1 cellular context compared by ENCODE assay signal in the genomic region with DNA sequence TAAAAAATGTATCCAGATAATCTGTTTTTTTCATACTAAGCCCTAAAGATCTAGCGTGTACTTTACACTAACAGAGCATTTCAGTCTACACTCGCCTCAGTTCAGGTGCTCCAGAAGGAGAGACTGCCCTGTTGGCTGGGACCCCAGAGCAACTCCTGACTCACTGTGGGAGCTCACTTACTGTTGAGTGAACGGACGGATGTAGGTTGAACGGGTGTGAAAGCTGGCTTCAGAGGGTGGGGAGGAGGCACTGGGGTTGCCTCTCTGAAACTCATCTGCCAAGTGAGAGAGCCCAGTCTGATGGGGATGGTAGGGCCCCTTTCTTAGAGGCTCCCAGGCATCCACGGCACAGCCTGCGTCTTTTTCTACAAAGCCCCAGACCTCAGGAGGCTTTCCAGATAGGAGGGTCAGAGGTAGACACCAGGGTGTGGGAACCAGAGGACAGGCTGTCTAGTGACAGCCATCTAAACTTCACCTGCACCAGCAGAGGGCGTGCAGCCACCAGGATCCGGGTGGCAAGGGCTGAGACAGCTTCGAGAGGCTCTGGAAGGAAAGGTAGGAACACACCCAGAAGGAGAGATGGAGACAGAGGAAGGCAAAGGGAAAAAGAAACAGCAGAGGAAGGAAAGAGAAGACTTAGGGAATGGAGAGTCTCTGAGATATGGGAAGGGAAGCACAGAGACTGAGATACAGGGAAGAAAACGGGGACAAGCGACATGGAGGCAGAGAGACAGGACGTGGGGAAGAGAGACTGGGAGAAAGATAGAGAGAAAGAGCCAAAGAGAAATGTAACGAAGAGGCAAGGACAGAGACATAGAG.
TF ChIP-seq lines count a peak whose summit lies in the region.

No MANE protein-coding gene starts in this region.

TF ChIP-seq in K562, 482 proteins besides CTCF, POLR2A, EP300 and RAD21 (continued from another document and continues in another):
- no peak for TF ChIP-seq MYNN (IDR thresholded peaks at IDR 0.05)
- no peak for TF ChIP-seq MYNN (CRISPR knock-in tag; IDR thresholded peaks at IDR 0.05)
- no peak for TF ChIP-seq ERF (CRISPR knock-in tag; IDR thresholded peaks at IDR 0.05)
- TF ChIP-seq, protein P1, sequence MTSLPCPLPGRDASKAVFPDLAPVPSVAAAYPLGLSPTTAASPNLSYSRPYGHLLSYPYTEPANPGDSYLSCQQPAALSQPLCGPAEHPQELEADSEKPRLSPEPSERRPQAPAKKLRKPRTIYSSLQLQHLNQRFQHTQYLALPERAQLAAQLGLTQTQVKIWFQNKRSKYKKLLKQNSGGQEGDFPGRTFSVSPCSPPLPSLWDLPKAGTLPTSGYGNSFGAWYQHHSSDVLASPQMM (CRISPR knock-in tag; IDR thresholded peaks at IDR 0.05) = no peak
- no peak for TF ChIP-seq CREB3L1 (IDR thresholded peaks at IDR 0.05; ENCODE audit: borderline replicate concordance, low read depth)
- TF ChIP-seq, protein P2, sequence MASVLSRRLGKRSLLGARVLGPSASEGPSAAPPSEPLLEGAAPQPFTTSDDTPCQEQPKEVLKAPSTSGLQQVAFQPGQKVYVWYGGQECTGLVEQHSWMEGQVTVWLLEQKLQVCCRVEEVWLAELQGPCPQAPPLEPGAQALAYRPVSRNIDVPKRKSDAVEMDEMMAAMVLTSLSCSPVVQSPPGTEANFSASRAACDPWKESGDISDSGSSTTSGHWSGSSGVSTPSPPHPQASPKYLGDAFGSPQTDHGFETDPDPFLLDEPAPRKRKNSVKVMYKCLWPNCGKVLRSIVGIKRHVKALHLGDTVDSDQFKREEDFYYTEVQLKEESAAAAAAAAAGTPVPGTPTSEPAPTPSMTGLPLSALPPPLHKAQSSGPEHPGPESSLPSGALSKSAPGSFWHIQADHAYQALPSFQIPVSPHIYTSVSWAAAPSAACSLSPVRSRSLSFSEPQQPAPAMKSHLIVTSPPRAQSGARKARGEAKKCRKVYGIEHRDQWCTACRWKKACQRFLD (CRISPR knock-in tag; IDR thresholded peaks at IDR 0.05) = no peak
- no peak for TF ChIP-seq ZNF134 (CRISPR knock-in tag; conservative IDR thresholded peaks at IDR 0.05)
- TF ChIP-seq E2F3 (CRISPR knock-in tag; IDR thresholded peaks at IDR 0.05) = no peak
- no peak for TF ChIP-seq RAD51 (IDR thresholded peaks at IDR 0.05; ENCODE audit: borderline replicate concordance, low read depth)
- TF ChIP-seq PRPF4 (IDR thresholded peaks at IDR 0.05; ENCODE audit: insufficient read depth, low read depth, low read length, poor library complexity, severe bottlenecking) = no peak
- TF ChIP-seq ZBED1 (IDR thresholded peaks at IDR 0.05) = no peak
- TF ChIP-seq JUN (IDR thresholded peaks at IDR 0.05; ENCODE audit: borderline replicate concordance, low read depth, low read length) = no peak
- no peak for TF ChIP-seq JUN (CRISPR knock-in tag; IDR thresholded peaks at IDR 0.05; ENCODE audit: borderline replicate concordance)
- TF ChIP-seq ILK (tag; IDR thresholded peaks at IDR 0.05; ENCODE audit: borderline replicate concordance, low read depth) = no peak
- no peak for TF ChIP-seq HNRNPK (IDR thresholded peaks at IDR 0.05; ENCODE audit: low read depth, low read length, poor library complexity, severe bottlenecking)
- TF ChIP-seq CHD1 (IDR thresholded peaks at IDR 0.05; ENCODE audit: low read length) = no peak
- TF ChIP-seq ATF1 (CRISPR knock-in tag; IDR thresholded peaks at IDR 0.05) = no peak
- TF ChIP-seq ATF1 (tag; IDR thresholded peaks at IDR 0.05) = no peak
- TF ChIP-seq CC2D1A (IDR thresholded peaks at IDR 0.05) = peak; percentile 95
- TF ChIP-seq ATF2 (CRISPR knock-in tag; IDR thresholded peaks at IDR 0.05) = no peak
- TF ChIP-seq NR3C1 (CRISPR knock-in tag; IDR thresholded peaks at IDR 0.05) = no peak
- TF ChIP-seq PRDM10 (IDR thresholded peaks at IDR 0.05; ENCODE audit: partially characterized antibody) = no peak
- no peak for TF ChIP-seq ZNF23 (CRISPR knock-in tag; IDR thresholded peaks at IDR 0.05)
- no peak for TF ChIP-seq ZNF347 (CRISPR knock-in tag; IDR thresholded peaks at IDR 0.05; ENCODE audit: low read depth)
- TF ChIP-seq, protein P3, sequence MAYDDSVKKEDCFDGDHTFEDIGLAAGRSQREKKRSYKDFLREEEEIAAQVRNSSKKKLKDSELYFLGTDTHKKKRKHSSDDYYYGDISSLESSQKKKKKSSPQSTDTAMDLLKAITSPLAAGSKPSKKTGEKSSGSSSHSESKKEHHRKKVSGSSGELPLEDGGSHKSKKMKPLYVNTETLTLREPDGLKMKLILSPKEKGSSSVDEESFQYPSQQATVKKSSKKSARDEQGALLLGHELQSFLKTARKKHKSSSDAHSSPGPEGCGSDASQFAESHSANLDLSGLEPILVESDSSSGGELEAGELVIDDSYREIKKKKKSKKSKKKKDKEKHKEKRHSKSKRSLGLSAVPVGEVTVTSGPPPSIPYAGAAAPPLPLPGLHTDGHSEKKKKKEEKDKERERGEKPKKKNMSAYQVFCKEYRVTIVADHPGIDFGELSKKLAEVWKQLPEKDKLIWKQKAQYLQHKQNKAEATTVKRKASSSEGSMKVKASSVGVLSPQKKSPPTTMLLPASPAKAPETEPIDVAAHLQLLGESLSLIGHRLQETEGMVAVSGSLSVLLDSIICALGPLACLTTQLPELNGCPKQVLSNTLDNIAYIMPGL (CRISPR knock-in tag; IDR thresholded peaks at IDR 0.05) = no peak
- peak; percentile 57 for TF ChIP-seq NCOA4 (IDR thresholded peaks at IDR 0.05; ENCODE audit: partially characterized antibody)
- 0 out of 2 replicates have a peak, but pooled peaks have one; percentile 7 for TF ChIP-seq TCF7L2 (IDR thresholded peaks at IDR 0.05; ENCODE audit: low read depth, low read length)
- no peak for TF ChIP-seq FOSL1 (tag; conservative IDR thresholded peaks at IDR 0.05)
- TF ChIP-seq NR1H2 (CRISPR knock-in tag; IDR thresholded peaks at IDR 0.05) = no peak
- TF ChIP-seq, protein P4, sequence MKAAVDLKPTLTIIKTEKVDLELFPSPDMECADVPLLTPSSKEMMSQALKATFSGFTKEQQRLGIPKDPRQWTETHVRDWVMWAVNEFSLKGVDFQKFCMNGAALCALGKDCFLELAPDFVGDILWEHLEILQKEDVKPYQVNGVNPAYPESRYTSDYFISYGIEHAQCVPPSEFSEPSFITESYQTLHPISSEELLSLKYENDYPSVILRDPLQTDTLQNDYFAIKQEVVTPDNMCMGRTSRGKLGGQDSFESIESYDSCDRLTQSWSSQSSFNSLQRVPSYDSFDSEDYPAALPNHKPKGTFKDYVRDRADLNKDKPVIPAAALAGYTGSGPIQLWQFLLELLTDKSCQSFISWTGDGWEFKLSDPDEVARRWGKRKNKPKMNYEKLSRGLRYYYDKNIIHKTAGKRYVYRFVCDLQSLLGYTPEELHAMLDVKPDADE (conservative IDR thresholded peaks at IDR 0.05; ENCODE audit: control insufficient read depth, low read depth, low read length) = no peak
- TF ChIP-seq, protein P5, sequence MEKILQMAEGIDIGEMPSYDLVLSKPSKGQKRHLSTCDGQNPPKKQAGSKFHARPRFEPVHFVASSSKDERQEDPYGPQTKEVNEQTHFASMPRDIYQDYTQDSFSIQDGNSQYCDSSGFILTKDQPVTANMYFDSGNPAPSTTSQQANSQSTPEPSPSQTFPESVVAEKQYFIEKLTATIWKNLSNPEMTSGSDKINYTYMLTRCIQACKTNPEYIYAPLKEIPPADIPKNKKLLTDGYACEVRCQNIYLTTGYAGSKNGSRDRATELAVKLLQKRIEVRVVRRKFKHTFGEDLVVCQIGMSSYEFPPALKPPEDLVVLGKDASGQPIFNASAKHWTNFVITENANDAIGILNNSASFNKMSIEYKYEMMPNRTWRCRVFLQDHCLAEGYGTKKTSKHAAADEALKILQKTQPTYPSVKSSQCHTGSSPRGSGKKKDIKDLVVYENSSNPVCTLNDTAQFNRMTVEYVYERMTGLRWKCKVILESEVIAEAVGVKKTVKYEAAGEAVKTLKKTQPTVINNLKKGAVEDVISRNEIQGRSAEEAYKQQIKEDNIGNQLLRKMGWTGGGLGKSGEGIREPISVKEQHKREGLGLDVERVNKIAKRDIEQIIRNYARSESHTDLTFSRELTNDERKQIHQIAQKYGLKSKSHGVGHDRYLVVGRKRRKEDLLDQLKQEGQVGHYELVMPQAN (IDR thresholded peaks at IDR 0.05; ENCODE audit: borderline replicate concordance) = peak; percentile 62; the same call in 1 of the 2 replicates
- TF ChIP-seq, protein P6, sequence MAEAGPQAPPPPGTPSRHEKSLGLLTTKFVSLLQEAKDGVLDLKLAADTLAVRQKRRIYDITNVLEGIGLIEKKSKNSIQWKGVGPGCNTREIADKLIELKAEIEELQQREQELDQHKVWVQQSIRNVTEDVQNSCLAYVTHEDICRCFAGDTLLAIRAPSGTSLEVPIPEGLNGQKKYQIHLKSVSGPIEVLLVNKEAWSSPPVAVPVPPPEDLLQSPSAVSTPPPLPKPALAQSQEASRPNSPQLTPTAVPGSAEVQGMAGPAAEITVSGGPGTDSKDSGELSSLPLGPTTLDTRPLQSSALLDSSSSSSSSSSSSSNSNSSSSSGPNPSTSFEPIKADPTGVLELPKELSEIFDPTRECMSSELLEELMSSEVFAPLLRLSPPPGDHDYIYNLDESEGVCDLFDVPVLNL (CRISPR knock-in tag; IDR thresholded peaks at IDR 0.05; ENCODE audit: low read depth) = no peak
- no peak for TF ChIP-seq NR4A1 (CRISPR knock-in tag; IDR thresholded peaks at IDR 0.05)
- no peak for TF ChIP-seq NR4A1 (tag; IDR thresholded peaks at IDR 0.05)
- peak; percentile 64; the same call in 1 of the 2 replicates for TF ChIP-seq EHMT2 (IDR thresholded peaks at IDR 0.05)
- peak; percentile 53; the same call in 1 of the 2 replicates for TF ChIP-seq PHB2 (IDR thresholded peaks at IDR 0.05; ENCODE audit: low read depth)
- no peak for TF ChIP-seq BRCA1 (IDR thresholded peaks at IDR 0.05)
- TF ChIP-seq BRCA1 (CRISPR knock-in tag; IDR thresholded peaks at IDR 0.05) = no peak
- TF ChIP-seq MAZ (CRISPR knock-in tag; conservative IDR thresholded peaks at IDR 0.05 in 1 of 2, IDR thresholded peaks at IDR 0.05 in 1 of 2) = no peak; a peak in 1 of 4 replicates
- no peak for TF ChIP-seq POLR2G (IDR thresholded peaks at IDR 0.05; ENCODE audit: low read depth, low read length)
- TF ChIP-seq SMAD2 (IDR thresholded peaks at IDR 0.05; ENCODE audit: low read depth, low read length) = no peak
- peak; percentile 33; the same call in 1 of the 2 replicates for TF ChIP-seq ZNF143 (CRISPR knock-in tag; IDR thresholded peaks at IDR 0.05)
- TF ChIP-seq ZNF79 (CRISPR knock-in tag; IDR thresholded peaks at IDR 0.05; ENCODE audit: low read depth) = no peak
